In the genomic region with DNA sequence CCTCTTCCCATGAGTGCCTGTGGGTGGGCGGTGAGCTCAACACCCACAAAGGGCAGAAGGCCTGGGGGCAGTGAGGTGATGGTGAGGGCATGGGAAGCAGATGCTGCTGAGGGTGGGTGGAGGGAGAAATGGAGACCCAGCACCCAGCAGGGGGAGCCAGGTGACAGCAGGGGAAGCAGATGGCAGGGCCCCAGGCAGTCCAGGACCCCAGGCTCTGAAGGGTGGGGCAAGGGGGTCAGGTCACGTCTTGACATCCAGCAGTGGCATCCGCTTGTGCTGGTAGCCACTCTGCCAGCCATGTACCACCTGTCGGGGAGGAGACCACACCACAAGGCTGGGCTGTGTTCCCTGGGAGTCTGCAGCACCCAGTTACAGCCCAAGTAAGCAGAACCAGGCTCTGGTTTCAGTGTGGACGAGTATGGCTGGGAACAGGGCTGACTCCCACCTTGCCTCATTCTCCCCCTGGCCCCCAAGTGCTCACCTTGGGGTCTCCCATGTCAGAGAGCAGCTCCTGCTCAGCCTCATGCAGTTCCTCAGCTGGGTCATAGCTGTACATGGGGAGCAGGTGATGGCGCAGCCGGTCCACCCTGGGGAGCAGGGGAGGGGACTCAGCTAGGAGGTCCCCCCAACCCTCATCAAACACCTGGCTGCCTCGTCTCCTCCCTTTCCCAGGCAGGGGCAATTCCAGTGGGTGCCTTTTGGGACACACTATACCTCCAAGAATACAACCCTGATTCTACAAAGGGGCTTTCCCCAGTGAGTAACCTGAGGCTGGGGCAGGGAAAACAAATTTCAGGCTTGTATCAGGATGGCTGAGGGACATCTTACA, we compare ENCODE assay signal across 8 cellular contexts. TPM values are rescaled to one million over a fixed set of nuclear protein-coding genes. Genes with fewer than 3 reads are reported as not detected.
DNase-seq lines count a peak whose midpoint lies in the region; ATAC-seq and TF ChIP-seq lines count a peak whose summit lies in the region.

No MANE protein-coding gene starts in this region.

- peak overlapping the region in 9 of 10 donors; percentile 16 to 96 (median 76) for H3K4me3 Mint-ChIP-seq in naive thymus-derived CD8-positive, alpha-beta T cell

- TF ChIP-seq CTCF in mammary epithelial cell (conservative IDR thresholded peaks at IDR 0.05 in 1 of 2, IDR thresholded peaks at IDR 0.05 in 1 of 2; ENCODE audit: extremely low read depth in 1 of 2, insufficient read depth in 1 of 2, low read depth in 1 of 2, low read length in 2 of 2) = peak; percentile 28 to 55

- H3K27me3 ChIP-seq in mammary epithelial cell (ENCODE audit: insufficient read depth, low read length) = no peaks in the 10 kb centered on the region

- POLR2A ChIA-PET in naive thymus-derived CD8-positive, alpha-beta T cell (lab: Charles Lee) = interaction anchor here (3.6 to 5.1 kb wide), 4 partner anchors 9 to 169 kb away, joined by 12 to 72 read pairs (median 30); partner anchors contain the start of genes HMGA1 and NUDT3

- peaks cover 7% of the 10 kb centered on the region for H3K36me3 ChIP-seq in mammary epithelial cell (ENCODE audit: insufficient read depth, low read length)

- no peak for ATAC-seq in naive thymus-derived CD8-positive, alpha-beta T cell
- no peak for ATAC-seq in HG03039 (IDR thresholded peaks at IDR 0.05; ENCODE audit: unreplicated experiment)
- ATAC-seq in HG02588 (IDR thresholded peaks at IDR 0.05; ENCODE audit: unreplicated experiment) = no peak

- H3K79me2 ChIP-seq in mammary epithelial cell (ENCODE audit: insufficient read depth, low read length) = peaks cover 17% of the 10 kb centered on the region

- H3K9me3 ChIP-seq in mammary epithelial cell (replicated peaks; ENCODE audit: insufficient read depth, low read length) = no peaks in the 10 kb centered on the region

- no TSS peak for BruUV-seq in mammary epithelial cell (replicated peaks; lab: Mats Ljungman, UMichigan)

- peak overlapping the region; percentile 43 to 97 (median 82) for H3K27ac Mint-ChIP-seq in naive thymus-derived CD8-positive, alpha-beta T cell

- no peaks in the 10 kb centered on the region for H3K27me3 Mint-ChIP-seq in naive thymus-derived CD8-positive, alpha-beta T cell

- peaks cover 69% of the 10 kb centered on the region for H3K4me1 ChIP-seq in mammary epithelial cell (ENCODE audit: insufficient read depth, low read length)

- H3K27ac ChIP-seq in mammary epithelial cell (ENCODE audit: insufficient read depth, low read depth, low read length) = no peak overlapping the region

- DNase-seq in EH (ENCODE audit: low read depth) (peak; percentile 47), HuH-7 (ENCODE audit: low spot score) (peak; percentile 67), T follicular helper cell (ENCODE audit: low read depth) (peak; percentile 31), mammary epithelial cell (no peak), NCI-H774 (lab: John Stamatoyannopoulos, UW) (no peak)
- peak in 8 of 10 donors; percentile 28 to 78 (median 36) for DNase-seq in naive thymus-derived CD8-positive, alpha-beta T cell

- in situ Hi-C loops in mammary epithelial cell (cut with MboI; ENCODE audit: low sequenced_read_pairs in 2 of 2) = no loop called here

- no peak overlapping the region for H3K4me3 ChIP-seq in mammary epithelial cell (replicated peaks in 1 of 3; ENCODE audit: insufficient read depth in 1 of 3, low read depth in 2 of 3, low read length in 3 of 3)

- no peaks in the 10 kb centered on the region for H3K9me3 Mint-ChIP-seq in naive thymus-derived CD8-positive, alpha-beta T cell

- no peaks in the 10 kb centered on the region for H4K20me1 ChIP-seq in mammary epithelial cell (ENCODE audit: insufficient read depth, low read length)

- no peak overlapping the region for H2AFZ ChIP-seq in mammary epithelial cell (ENCODE audit: low read depth, low read length)

- no peak overlapping the region for H3K9ac ChIP-seq in mammary epithelial cell (ENCODE audit: insufficient read depth, low read length)

- H3K4me2 ChIP-seq in mammary epithelial cell (ENCODE audit: insufficient read depth, low read depth, low read length) = peak overlapping the region; percentile 7

- dilution Hi-C loops in mammary epithelial cell (cut with HindIII; ENCODE audit: low sequenced_read_pairs) = no loop called here

- intact Hi-C loops in mammary epithelial cell (cut with micrococcal nuclease) = no loop called here

- peaks cover 0 to 34% (median 0%) of the 10 kb centered on the region in 3 donors for H3K36me3 Mint-ChIP-seq in naive thymus-derived CD8-positive, alpha-beta T cell

- peaks cover 20 to 70% (median 60%) of the 10 kb centered on the region in 4 donors for H3K4me1 Mint-ChIP-seq in naive thymus-derived CD8-positive, alpha-beta T cell

- CTCF ChIA-PET in mammary epithelial cell (lab: Charles Lee; ENCODE audit: low non-redundant PET) = interaction anchor here (0.6 kb wide), 1 partner anchor 51 kb away, joined by 5 read pairs; no protein-coding TSS in a partner anchor

- 55% methylated on average over 7 of the region's 8 CpGs for WGBS in mammary epithelial cell (ENCODE audit: low coverage, missing lambda C conversion rate)

RNA-seq across cellular contexts. Expression of gene SMIM29, which starts 2.0 kb away (rescaled TPM):
- total RNA-seq in mammary epithelial cell = 10 to 100 TPM; 20.3 to 40.6 TPM
- 48.6 TPM for polyA plus RNA-seq in mammary epithelial cell
- 29.8 TPM for polyA minus RNA-seq in mammary epithelial cell
- total RNA-seq in naive thymus-derived CD8-positive, alpha-beta T cell = 10 to 100 TPM; 21.0 to 21.7 TPM
- polyA plus RNA-seq in naive thymus-derived CD8-positive, alpha-beta T cell = 10 to 100 TPM; 37.6 to 45.4 (median 45.0) TPM

RNA-seq across cellular contexts. Expression of gene HMGA1, which starts 10.1 kb away (rescaled TPM):
- total RNA-seq in mammary epithelial cell = 100 to 1,000 TPM in 1 of 2 donors, 10 to 100 TPM in 1; 21.2 to 314 TPM
- 151 TPM for polyA plus RNA-seq in mammary epithelial cell
- polyA minus RNA-seq in mammary epithelial cell = 338 TPM
- total RNA-seq in naive thymus-derived CD8-positive, alpha-beta T cell = 10 to 100 TPM; 75.3 to 80.3 TPM
- 10 to 100 TPM; 28.0 to 40.9 (median 38.1) TPM for polyA plus RNA-seq in naive thymus-derived CD8-positive, alpha-beta T cell

Comparison
In these comparisons a context has a peak if more than half of its experiments do, and no peak if none do; other contexts are left out.
1. DNase-seq: peak in EH (single experiment), HuH-7 (single experiment), T follicular helper cell (single experiment) and naive thymus-derived CD8-positive, alpha-beta T cell (8 of 10); none in mammary epithelial cell (single experiment) and NCI-H774 (single experiment).